In genomic region chr13:60412909-60413616, GRCh38 we compare ENCODE assay signal across 19 cellular contexts. TPM values are rescaled to one million over a fixed set of nuclear protein-coding genes. Genes with fewer than 3 reads are reported as not detected.
A peak's percentile ranks its signal among the peaks of the same experiment; 100 is the strongest.
DNase-seq lines count a peak whose midpoint lies in the region; ATAC-seq and TF ChIP-seq lines count a peak whose summit lies in the region.
"Had no signal": no experiment of that assay in that cellular context is flagged by ENCODE, and none has a peak within 500 bp of the region (broad histone marks: within the 10 kb centered on the region; RNA-seq: fewer than 3 reads in every experiment).

No MANE protein-coding gene starts in this region.

- H3K4me3 ChIP-seq in LNCaP clone FGC (ENCODE audit: low read depth, low read length) (no peak overlapping the region), Loucy (ENCODE audit: low read length, poor library complexity, severe bottlenecking) (no peak overlapping the region), osteoblast (ENCODE audit: insufficient read depth, low read length) (no peak overlapping the region)
- H3K4me3 ChIP-seq: A549, GM12878, GM23248, HAP-1 had no signal

- TF ChIP-seq CTCF in LNCaP clone FGC (IDR thresholded peaks at IDR 0.05; ENCODE audit: control insufficient read depth, extremely low read depth, insufficient read depth) (no peak), Loucy (conservative IDR thresholded peaks at IDR 0.05; ENCODE audit: low read length) (no peak), osteoblast (IDR thresholded peaks at IDR 0.05; ENCODE audit: extremely low read depth, low read depth, low read length) (no peak)

- H3K9me2 ChIP-seq in Loucy (replicated peaks; ENCODE audit: low read depth, low read length): no peaks in the 10 kb centered on the region

- H3F3A ChIP-seq in Loucy (ENCODE audit: low read depth): no peaks in the 10 kb centered on the region

- no peak for ATAC-seq in stimulated activated naive CD8-positive, alpha-beta T cell treated with anti-CD3 and anti-CD28 coated beads, Interleukin-15, Interleukin-2, amounts not matched to agents 100 U/mL and 50 U/mL, for 24 hours
- ATAC-seq: A549, GM12878, HepG2 had no signal

- H3K27me3 ChIP-seq in Loucy (ENCODE audit: insufficient read depth, low read length, poor library complexity, severe bottlenecking) (no peaks in the 10 kb centered on the region), osteoblast (ENCODE audit: insufficient read depth, low read length) (no peaks in the 10 kb centered on the region)

- peak overlapping the region; percentile 41 for H3K4me2 ChIP-seq in Loucy (ENCODE audit: low read depth, low read length, poor library complexity, severe bottlenecking)
- H3K4me2 ChIP-seq in osteoblast (ENCODE audit: insufficient read depth, low read length): no peak overlapping the region
- H3K4me2 ChIP-seq: A549 had no signal

- peaks cover under 1% of the 10 kb centered on the region; the same call in 1 of the 2 replicates for H3K36me3 ChIP-seq in Loucy (ENCODE audit: insufficient read depth, low read length)
- H3K36me3 ChIP-seq in osteoblast (ENCODE audit: insufficient read depth, low read length): no peaks in the 10 kb centered on the region
- H3K36me3 ChIP-seq: HAP-1 had no signal

- peaks cover 71% of the 10 kb centered on the region for H3K79me2 ChIP-seq in Loucy (ENCODE audit: insufficient read depth, low read length)
- peaks cover 20% of the 10 kb centered on the region for H3K79me2 ChIP-seq in osteoblast (ENCODE audit: insufficient read depth, low read length)

- H3K4me1 ChIP-seq in Loucy (ENCODE audit: insufficient read depth, low read length, poor library complexity, severe bottlenecking) (peaks cover 29% of the 10 kb centered on the region), osteoblast (ENCODE audit: insufficient read depth, low read length) (no peaks in the 10 kb centered on the region)
- H3K4me1 ChIP-seq: HAP-1 had no signal

- H2AFZ ChIP-seq in Loucy (ENCODE audit: low read length): no peak overlapping the region
- no peak overlapping the region for H2AFZ ChIP-seq in osteoblast (ENCODE audit: low read length)
- H2AFZ ChIP-seq: GM23248 had no signal

- no peak overlapping the region for H3K9ac ChIP-seq in Loucy (ENCODE audit: low read depth, low read length, poor library complexity, severe bottlenecking)
- H3K9ac ChIP-seq: GM23248 had no signal

- H4K20me1 ChIP-seq in Loucy (ENCODE audit: insufficient read depth, low read length, poor library complexity, severe bottlenecking) (peaks cover 3% of the 10 kb centered on the region), osteoblast (ENCODE audit: insufficient read depth, low read length) (no peaks in the 10 kb centered on the region)

- DNase-seq in LNCaP clone FGC (ENCODE audit: low read depth) (peak; percentile 70), SK-N-DZ (ENCODE audit: low spot score) (peak; percentile 5), osteoblast (ENCODE audit: insufficient read length, low spot score, missing footprints) (peak; percentile 51), HuH-7.5 (ENCODE audit: low spot score) (no peak), occipital lobe (lab: John Stamatoyannopoulos, UW) (no peak)
- DNase-seq in stimulated activated naive CD8-positive, alpha-beta T cell treated with anti-CD3 and anti-CD28 coated beads, Interleukin-15, Interleukin-2, amounts not matched to agents 100 U/mL and 50 U/mL, for 24 hours: no peak
- DNase-seq: AML-193; Caco-2; CD4-positive, alpha-beta T cell; DMS53; DND-41; EL; GM23248 had no signal

- H3K27ac ChIP-seq in osteoblast (ENCODE audit: low read depth, low read length): no peak overlapping the region
- H3K27ac ChIP-seq: A549, C4-2B, GM23248 had no signal

- H3K9me3 ChIP-seq in Loucy (ENCODE audit: insufficient read depth, low read depth, low read length) (no peaks in the 10 kb centered on the region; the same call in 1 of the 2 replicates), osteoblast (ENCODE audit: low read depth, low read length) (no peaks in the 10 kb centered on the region)
- H3K9me3 ChIP-seq: A549, Caco-2, HAP-1 had no signal

RNA-seq across cellular contexts. Expression of gene TDRD3, which starts 16.0 kb away (rescaled TPM):
- 10.5 and 10.9 TPM in 2 replicates for polyA plus RNA-seq in SK-N-DZ (2014; cell fraction: cytosol; rRNA removed)
- polyA plus RNA-seq in SK-N-DZ (2014; cell fraction: nucleus; rRNA removed): 11.2 and 12.2 TPM in 2 replicates
- 33.3 and 33.7 TPM in 2 replicates for total RNA-seq in osteoblast
- 65.0 TPM for total RNA-seq in occipital lobe

Comparison
In these comparisons a context has a peak if more than half of its experiments do, and no peak if none do; other contexts are left out.
1. DNase-seq: peak in LNCaP clone FGC (single experiment), SK-N-DZ (single experiment) and osteoblast (single experiment); none in HuH-7.5 (single experiment), occipital lobe (single experiment) and stimulated activated naive CD8-positive, alpha-beta T cell treated with anti-CD3 and anti-CD28 coated beads, Interleukin-15, Interleukin-2, amounts not matched to agents 100 U/mL and 50 U/mL, for 24 hours (single experiment).